In the genomic region with DNA sequence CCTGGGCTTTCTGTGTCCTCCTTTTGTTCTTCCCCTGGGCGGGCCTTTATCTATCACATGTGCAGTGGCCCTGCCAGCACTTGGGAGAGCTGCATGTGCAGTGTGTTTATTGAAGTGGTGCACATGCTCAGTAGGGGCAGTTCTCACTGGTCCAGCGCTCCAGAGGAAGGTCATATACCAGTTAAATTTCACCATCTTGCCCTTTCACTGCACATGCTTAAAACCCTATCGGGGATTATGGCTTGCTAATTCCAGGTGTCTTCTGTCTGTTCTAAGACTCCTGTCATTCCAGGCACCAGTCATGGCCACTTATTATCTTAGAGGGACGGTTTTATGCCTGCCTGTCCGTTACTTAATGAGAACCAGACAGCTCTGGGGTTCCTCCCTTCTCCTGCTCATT, we compare ENCODE assay signal across 15 cellular contexts. TPM values are rescaled to one million over a fixed set of nuclear protein-coding genes. Genes with fewer than 3 reads are reported as not detected.
A peak's percentile ranks its signal among the peaks of the same experiment; 100 is the strongest.
DNase-seq lines count a peak whose midpoint lies in the region; ATAC-seq and TF ChIP-seq lines count a peak whose summit lies in the region.
"Had no signal": no experiment of that assay in that cellular context is flagged by ENCODE, and none has a peak within 500 bp of the region (broad histone marks: within the 10 kb centered on the region; RNA-seq: fewer than 3 reads in every experiment).

No MANE protein-coding gene starts in this region.

- no peaks in the 10 kb centered on the region for H3K9me3 ChIP-seq in neural progenitor cell (ENCODE audit: low read depth)
- H3K9me3 ChIP-seq in body of pancreas: no peaks in the 10 kb centered on the region

- no peaks in the 10 kb centered on the region for H4K20me1 ChIP-seq in neural progenitor cell (ENCODE audit: low read depth)

- WGBS in body of pancreas, 2 donors: 74 to 87% methylated on average over 5 of the region's 5 CpGs

- no peaks in the 10 kb centered on the region for H3K9me3 Mint-ChIP-seq in neural progenitor cell

- no peak overlapping the region for H3K9ac ChIP-seq in neural progenitor cell
- H3K9ac ChIP-seq: KMS-11 had no signal

- no peaks in the 10 kb centered on the region for H3K79me2 ChIP-seq in neural progenitor cell (ENCODE audit: low read depth)

- H3K27ac ChIP-seq in neural progenitor cell (no peak overlapping the region), body of pancreas (no peak overlapping the region)
- H3K27ac ChIP-seq: KMS-11 had no signal

- H3K36me3 Mint-ChIP-seq in neural progenitor cell: peaks cover 13% of the 10 kb centered on the region

- no peaks in the 10 kb centered on the region for H3K4me1 ChIP-seq in neural progenitor cell
- H3K4me1 ChIP-seq in body of pancreas: no peaks in the 10 kb centered on the region

- DNase-seq in left ventricle myocardium superior (peak; percentile 46), cardiac septum (ENCODE audit: low spot score) (no peak), globus pallidus (ENCODE audit: low spot score) (peak; percentile 2), neural progenitor cell (ENCODE audit: low spot score) (no peak), NCI-H187 (lab: John Stamatoyannopoulos, UW) (no peak), amniotic stem cell (lab: John Stamatoyannopoulos, UW) (no peak), body of pancreas (no peak)
- DNase-seq: AML-193, DMS53, H7, NCI-H1092, NCI-H1694, NCI-H69 had no signal

- H3K27me3 ChIP-seq in neural progenitor cell: no peaks in the 10 kb centered on the region
- H3K27me3 ChIP-seq in body of pancreas: no peaks in the 10 kb centered on the region

- H2AFZ ChIP-seq in neural progenitor cell (replicated peaks): no peak overlapping the region

- no peak for TF ChIP-seq POLR2A in body of pancreas (IDR thresholded peaks at IDR 0.05)

- H3K4me2 ChIP-seq in neural progenitor cell: no peak overlapping the region
- H3K4me2 ChIP-seq: KMS-11 had no signal

- peaks cover 10% of the 10 kb centered on the region for H3K4me1 Mint-ChIP-seq in neural progenitor cell

- intact Hi-C loops in left ventricle myocardium superior (cut with micrococcal nuclease): no loop called here
- intact Hi-C loops in cardiac septum (cut with DNase I): no loop called here
- intact Hi-C loops in body of pancreas (cut with DNase I): no loop called here

- TF ChIP-seq CTCF in neural progenitor cell (IDR thresholded peaks at IDR 0.05) (no peak), body of pancreas (IDR thresholded peaks at IDR 0.05) (no peak)

- H3K4me3 Mint-ChIP-seq in neural progenitor cell: no peak overlapping the region

- no peak overlapping the region for H3K4me3 ChIP-seq in neural progenitor cell
- H3K4me3 ChIP-seq in body of pancreas: no peak overlapping the region

- no peaks in the 10 kb centered on the region for H3K27me3 Mint-ChIP-seq in neural progenitor cell (ENCODE audit: insufficient read depth, low read depth)

- H3K27ac Mint-ChIP-seq in neural progenitor cell: peak overlapping the region; percentile 64

- H3K36me3 ChIP-seq in neural progenitor cell (no peaks in the 10 kb centered on the region), body of pancreas (replicated peaks in 1 of 2; ENCODE audit: insufficient read depth in 1 of 2, low read depth in 2 of 2) (no peaks in the 10 kb centered on the region)

- ATAC-seq in left ventricle myocardium superior (peak; percentile 88), body of pancreas (no peak)

- H3F3A ChIP-seq in neural progenitor cell (ENCODE audit: low read depth): no peaks in the 10 kb centered on the region

RNA-seq across cellular contexts. Expression of gene ROPN1B, which starts 52.2 kb away (rescaled TPM):
- 3.7 TPM for total RNA-seq in left ventricle myocardium superior
- 1.7 TPM for total RNA-seq in cardiac septum
- total RNA-seq in neural progenitor cell (ENCODE audit: low replicate concordance): 0.12 TPM in 1 of 2 replicates, not detected in the other
- total RNA-seq in body of pancreas: under 1 TPM in 1 of 2 donors, not detected in 1; 0.52 TPM
- total RNA-seq: H7, MCF 10A had no signal

Comparison
In these comparisons a context has a peak if more than half of its experiments do, and no peak if none do; other contexts are left out.
1. DNase-seq: peak in left ventricle myocardium superior (single experiment) and globus pallidus (single experiment); none in cardiac septum (single experiment), neural progenitor cell (single experiment), NCI-H187 (0 of 2), amniotic stem cell (single experiment) and body of pancreas (0 of 4).